Comparison of ENCODE assay signal across 8 cellular contexts in the genomic region with DNA sequence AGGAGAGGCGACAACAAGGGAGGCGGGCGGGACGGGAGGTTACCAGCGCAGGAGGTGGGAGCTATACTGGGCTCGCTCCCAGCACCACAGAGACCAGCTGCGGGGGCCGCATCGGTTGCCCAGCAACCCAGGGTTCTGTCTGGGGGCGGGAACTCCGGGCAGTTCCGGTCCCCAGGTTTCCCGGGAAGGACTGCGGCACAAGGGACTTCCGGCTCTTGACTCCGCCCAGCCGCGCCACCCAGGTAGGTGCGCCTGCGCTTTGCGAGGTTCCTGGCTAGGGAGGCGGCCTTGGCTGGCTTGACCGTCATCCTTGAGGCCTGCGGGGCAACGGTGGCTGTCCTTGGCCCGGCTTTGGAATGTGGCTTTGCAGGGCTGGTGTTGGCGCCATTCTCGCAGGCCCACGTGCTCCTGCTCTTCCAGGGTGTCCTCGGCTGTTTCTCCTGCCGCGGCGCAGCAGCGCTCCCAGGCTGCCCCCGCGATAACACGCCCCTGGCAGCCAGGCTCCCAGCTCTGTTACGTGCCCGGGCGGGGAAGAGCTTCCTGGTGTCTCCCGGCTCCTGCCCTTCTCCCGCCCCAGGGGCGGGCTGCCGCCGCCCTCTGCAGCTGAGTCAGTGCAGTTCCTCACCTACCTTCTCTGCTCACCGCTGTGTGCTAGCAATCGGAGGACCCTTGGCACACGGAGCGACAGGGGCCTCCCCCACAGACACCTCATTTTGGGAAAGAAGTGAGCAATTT. TPM values are rescaled to one million over a fixed set of nuclear protein-coding genes. Genes with fewer than 3 reads are reported as not detected.
A peak's percentile ranks its signal among the peaks of the same experiment; 100 is the strongest.
DNase-seq lines count a peak whose midpoint lies in the region; ATAC-seq and TF ChIP-seq lines count a peak whose summit lies in the region.

A gene with protein sequence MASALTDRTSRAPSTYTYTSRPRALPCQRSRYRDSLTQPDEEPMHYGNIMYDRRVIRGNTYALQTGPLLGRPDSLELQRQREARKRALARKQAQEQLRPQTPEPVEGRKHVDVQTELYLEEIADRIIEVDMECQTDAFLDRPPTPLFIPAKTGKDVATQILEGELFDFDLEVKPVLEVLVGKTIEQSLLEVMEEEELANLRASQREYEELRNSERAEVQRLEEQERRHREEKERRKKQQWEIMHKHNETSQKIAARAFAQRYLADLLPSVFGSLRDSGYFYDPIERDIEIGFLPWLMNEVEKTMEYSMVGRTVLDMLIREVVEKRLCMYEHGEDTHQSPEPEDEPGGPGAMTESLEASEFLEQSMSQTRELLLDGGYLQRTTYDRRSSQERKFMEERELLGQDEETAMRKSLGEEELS (minus strand): TSS at position 534 of the 735 bp plus-strand sequence. CDS start 652 bp downstream, outside the sequence.

- POLR2A ChIA-PET in WTC11 (lab: Charles Lee) = interaction anchor here (0.6 to 1.8 kb wide), 8 partner anchors 8 to 355 kb away, joined by 3 to 7 read pairs (median 4); partner anchors contain the start of gene DYNLT1

- peaks cover 16% of the 10 kb centered on the region for H3K4me1 Mint-ChIP-seq in WTC11

- TF ChIP-seq CTCF in AG09309 (IDR thresholded peaks at IDR 0.05; ENCODE audit: control insufficient read depth, insufficient read depth, low read depth, low read length, missing control alignments) (no peak), WTC11 (IDR thresholded peaks at IDR 0.05) (no peak)

- CTCF ChIA-PET in WTC11 (lab: Charles Lee) = interaction anchor here (0.9 to 2.4 kb wide), 25 partner anchors 9 to 785 kb away, joined by 3 to 29 read pairs (median 4); partner anchors contain the start of gene EZR

- H3K36me3 Mint-ChIP-seq in WTC11 = no peaks in the 10 kb centered on the region

- peak within 1 kb of the TSS; percentile 81 for H3K27ac ChIP-seq in caudate nucleus (ENCODE audit: low read depth, low read length)

- peak; percentile 55 for DNase-seq in AG09309 (ENCODE audit: low read depth)
- peak; percentile 96 for DNase-seq in NCI-H2227 (lab: John Stamatoyannopoulos, UW; ENCODE audit: unreplicated experiment)
- peak; percentile 98 for DNase-seq in WTC11 (ENCODE audit: low spot score)
- peak in 60 of 61 donors; percentile 27 to 98 (median 83) for DNase-seq in caudate nucleus (lab: John Stamatoyannopoulos, UW)
- peak; percentile 94 for DNase-seq in inferior parietal cortex (ENCODE audit: extremely low spot score)
- DNase-seq in smooth muscle cell of the brain vasculature (ENCODE audit: low read depth, low spot score) = peak; percentile 66

- H3K27me3 Mint-ChIP-seq in WTC11 (ENCODE audit: low read depth) = no peaks in the 10 kb centered on the region

- ATAC-seq in GM18909 (IDR thresholded peaks at IDR 0.05; ENCODE audit: poor library complexity, unreplicated experiment) (peak; percentile 96), HG03159 (IDR thresholded peaks at IDR 0.05; ENCODE audit: unreplicated experiment) (peak; percentile 91), WTC11 (peak; percentile 91)

- H3K4me3 ChIP-seq in AG09309 (ENCODE audit: control insufficient read depth, low read depth, low read length) = peak within 1 kb of the TSS; percentile 99

- H3K27ac Mint-ChIP-seq in WTC11 = peak within 1 kb of the TSS; percentile 97

- no peaks in the 10 kb centered on the region for H3K9me3 Mint-ChIP-seq in WTC11

- H3K4me3 Mint-ChIP-seq in WTC11 = peak within 1 kb of the TSS; percentile 95

TF ChIP-seq in WTC11, 78 proteins besides CTCF, POLR2A, EP300 and RAD21 (continues in another document):
- peak; percentile 88 for TF ChIP-seq GABPB1 (CRISPR knock-in tag; IDR thresholded peaks at IDR 0.05)
- TF ChIP-seq MYBL2 (CRISPR knock-in tag; IDR thresholded peaks at IDR 0.05) = no peak; the same call in 1 of the 2 replicates
- 0 out of 2 replicates have a peak, but pooled peaks have one; percentile 52 for TF ChIP-seq MLX (CRISPR knock-in tag; IDR thresholded peaks at IDR 0.05)
- peak; percentile 93 for TF ChIP-seq RELA (CRISPR knock-in tag; IDR thresholded peaks at IDR 0.05; ENCODE audit: borderline replicate concordance)
- TF ChIP-seq ETV6 (CRISPR knock-in tag; IDR thresholded peaks at IDR 0.05) = peak; percentile 86
- peak; percentile 71; the same call in 1 of the 2 replicates for TF ChIP-seq ZNF232 (CRISPR knock-in tag; IDR thresholded peaks at IDR 0.05)
- TF ChIP-seq ESRRA (CRISPR knock-in tag; IDR thresholded peaks at IDR 0.05; ENCODE audit: borderline replicate concordance) = peak; percentile 87
- TF ChIP-seq KAT7 (CRISPR knock-in tag; IDR thresholded peaks at IDR 0.05; ENCODE audit: borderline replicate concordance) = 0 out of 2 replicates have a peak, but pooled peaks have one; percentile 82
- TF ChIP-seq TEAD1 (CRISPR knock-in tag; IDR thresholded peaks at IDR 0.05) = peak; percentile 85
- TF ChIP-seq ZBTB43 (CRISPR knock-in tag; IDR thresholded peaks at IDR 0.05) = peak; percentile 22
- TF ChIP-seq ZNF671 (CRISPR knock-in tag; IDR thresholded peaks at IDR 0.05) = no peak
- TF ChIP-seq, protein P1, sequence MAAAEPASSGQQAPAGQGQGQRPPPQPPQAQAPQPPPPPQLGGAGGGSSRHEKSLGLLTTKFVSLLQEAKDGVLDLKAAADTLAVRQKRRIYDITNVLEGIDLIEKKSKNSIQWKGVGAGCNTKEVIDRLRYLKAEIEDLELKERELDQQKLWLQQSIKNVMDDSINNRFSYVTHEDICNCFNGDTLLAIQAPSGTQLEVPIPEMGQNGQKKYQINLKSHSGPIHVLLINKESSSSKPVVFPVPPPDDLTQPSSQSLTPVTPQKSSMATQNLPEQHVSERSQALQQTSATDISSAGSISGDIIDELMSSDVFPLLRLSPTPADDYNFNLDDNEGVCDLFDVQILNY (CRISPR knock-in tag; IDR thresholded peaks at IDR 0.05) = peak; percentile 93
- TF ChIP-seq SMAD3 (CRISPR knock-in tag; IDR thresholded peaks at IDR 0.05; ENCODE audit: borderline replicate concordance) = peak; percentile 87; the same call in 1 of the 2 replicates
- TF ChIP-seq, protein P2, sequence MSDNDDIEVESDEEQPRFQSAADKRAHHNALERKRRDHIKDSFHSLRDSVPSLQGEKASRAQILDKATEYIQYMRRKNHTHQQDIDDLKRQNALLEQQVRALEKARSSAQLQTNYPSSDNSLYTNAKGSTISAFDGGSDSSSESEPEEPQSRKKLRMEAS (CRISPR knock-in tag; IDR thresholded peaks at IDR 0.05) = peak; percentile 97
- TF ChIP-seq TCF7 (CRISPR knock-in tag; IDR thresholded peaks at IDR 0.05; ENCODE audit: low read depth) = no peak
- peak; percentile 87 for TF ChIP-seq ARID4B (CRISPR knock-in tag; IDR thresholded peaks at IDR 0.05; ENCODE audit: borderline replicate concordance)
- TF ChIP-seq IRF2 (CRISPR knock-in tag; IDR thresholded peaks at IDR 0.05; ENCODE audit: borderline replicate concordance, low read depth) = no peak
- TF ChIP-seq TP53 (CRISPR knock-in tag; IDR thresholded peaks at IDR 0.05) = no peak

RNA-seq across cellular contexts. Expression of the gene that starts here (rescaled TPM):
- 2.4 to 3.2 TPM (median 2.7 TPM) in 3 replicates for total RNA-seq in WTC11 (2021)

Comparison
In these comparisons a context has a peak if more than half of its experiments do, and no peak if none do; other contexts are left out.
1. Peak in every context shown above with its lines: DNase-seq, ATAC-seq, H3K4me3 ChIP-seq and H3K27ac ChIP-seq.